8 cellular contexts compared by ENCODE assay signal in genomic region chr15:34336333-34336732, GRCh38. TPM values are rescaled to one million over a fixed set of nuclear protein-coding genes. Genes with fewer than 3 reads are reported as not detected.
A peak's percentile ranks its signal among the peaks of the same experiment; 100 is the strongest.
DNase-seq lines count a peak whose midpoint lies in the region; ATAC-seq, FAIRE-seq and TF ChIP-seq lines count a peak whose summit lies in the region.

No MANE protein-coding gene starts in this region.

- peaks cover 30% of the 10 kb centered on the region for H3K4me1 ChIP-seq in cardiac muscle cell (ENCODE audit: low read depth)
- H3K4me1 ChIP-seq in iPS-20b (ENCODE audit: insufficient read depth, low read length), result no peaks in the 10 kb centered on the region
- H3K4me1 ChIP-seq in tibial artery, result peaks cover 0 to 43% (median 10%) of the 10 kb centered on the region in 4 donors

- H3K36me3 Mint-ChIP-seq in activated B cell treated with CpG ODN at 0.5 μM for 24 hours (ENCODE audit: low read depth), result peaks cover 34% of the 10 kb centered on the region

- H3K9me3 ChIP-seq in cardiac muscle cell (ENCODE audit: low read depth) (no peaks in the 10 kb centered on the region), iPS-20b (ENCODE audit: insufficient read depth, low read depth, low read length) (no peaks in the 10 kb centered on the region), tibial artery (no peaks in the 10 kb centered on the region)

- DNase-seq in cardiac muscle cell (ENCODE audit: low read depth in 1 of 2, low spot score in 1 of 2) (no peak), Right ventricle myocardium superior (no peak), activated B cell treated with CpG ODN at 0.5 μM for 24 hours (no peak), tibial artery (no peak), frontal cortex (ENCODE audit: low spot score in 2 of 2) (no peak), NCI-H2196 treated with DMSO at 0.1 percent for 48 hours (lab: John Stamatoyannopoulos, UW; ENCODE audit: unreplicated experiment) (no peak)

- no peak for FAIRE-seq in frontal cortex (lab: Jason Lieb, UNC)

- H3K4me3 ChIP-seq in cardiac muscle cell (peak overlapping the region; percentile 92), iPS-20b (ENCODE audit: low read length) (peak overlapping the region; percentile 88; the same call in 1 of the 2 replicates), tibial artery (peak overlapping the region; percentile 76 to 93)

- ATAC-seq in Right ventricle myocardium superior (ENCODE audit: poor library complexity), result no peak
- no peak for ATAC-seq in activated B cell treated with CpG ODN at 0.5 μM for 24 hours (ENCODE audit: low read depth)
- no peak for ATAC-seq in GM21717 (IDR thresholded peaks at IDR 0.05; ENCODE audit: unreplicated experiment)

- H3K27me3 ChIP-seq in cardiac muscle cell, result no peaks in the 10 kb centered on the region
- no peaks in the 10 kb centered on the region for H3K27me3 ChIP-seq in iPS-20b (ENCODE audit: insufficient read depth, low read length)
- H3K27me3 ChIP-seq in tibial artery, result no peaks in the 10 kb centered on the region

- intact Hi-C loops in Right ventricle myocardium superior (cut with DNase I) (no loop called here), activated B cell treated with CpG ODN at 0.5 μM for 24 hours (cut with micrococcal nuclease) (loop anchor here (2.0 kb wide), 1 partner anchor 18 kb away; no protein-coding TSS in a partner anchor), tibial artery (cut with DNase I; ENCODE audit: low total_unique reads) (no loop called here)

- CTCF ChIA-PET in activated B cell treated with CpG ODN at 0.5 μM for 24 hours (lab: Charles Lee), result interaction anchor here (0.8 to 2.4 kb wide), 3 partner anchors 11 to 95 kb away, joined by 5 to 6 read pairs (median 5); no protein-coding TSS in a partner anchor

- H3K4me3 Mint-ChIP-seq in activated B cell treated with CpG ODN at 0.5 μM for 24 hours, result peak overlapping the region; percentile 99

- no peak for TF ChIP-seq CTCF in cardiac muscle cell (IDR thresholded peaks at IDR 0.05; ENCODE audit: low read depth, low read length)
- TF ChIP-seq CTCF in activated B cell treated with CpG ODN at 0.5 μM for 24 hours (IDR thresholded peaks at IDR 0.05), result no peak
- no peak for TF ChIP-seq CTCF in tibial artery (IDR thresholded peaks at IDR 0.05)

- peak overlapping the region; percentile 99 for H3K27ac Mint-ChIP-seq in activated B cell treated with CpG ODN at 0.5 μM for 24 hours

- POLR2A ChIA-PET in activated B cell treated with CpG ODN at 0.5 μM for 24 hours (lab: Charles Lee), result interaction anchor here (1.4 to 8.0 kb wide), 6 partner anchors 9 to 247 kb away, joined by 5 to 113 read pairs (median 14); partner anchors contain the start of genes EMC7, GOLGA8B, KATNBL1 and LPCAT4

- H3K27me3 Mint-ChIP-seq in activated B cell treated with CpG ODN at 0.5 μM for 24 hours, result no peaks in the 10 kb centered on the region

- H3K27ac ChIP-seq in cardiac muscle cell, result no peak overlapping the region
- H3K27ac ChIP-seq in iPS-20b (ENCODE audit: low read length), result no peak overlapping the region
- peak overlapping the region; percentile 5 to 82 for H3K27ac ChIP-seq in tibial artery

- H3K36me3 ChIP-seq in cardiac muscle cell (no peaks in the 10 kb centered on the region), iPS-20b (ENCODE audit: insufficient read depth, low read depth, low read length) (peaks cover 27% of the 10 kb centered on the region), tibial artery (peaks cover 0 to 7% (median 0%) of the 10 kb centered on the region in 3 donors)

- no peaks in the 10 kb centered on the region for H3K9me3 Mint-ChIP-seq in activated B cell treated with CpG ODN at 0.5 μM for 24 hours

- no peak overlapping the region for H3K9ac ChIP-seq in iPS-20b (ENCODE audit: low read depth, low read length)

- H3K4me1 Mint-ChIP-seq in activated B cell treated with CpG ODN at 0.5 μM for 24 hours, result peaks cover 69% of the 10 kb centered on the region

RNA-seq across cellular contexts. Expression of gene SLC12A6, which starts 1.2 kb away (rescaled TPM):
- 19.6 and 44.3 TPM in 2 replicates for total RNA-seq in cardiac muscle cell
- polyA plus RNA-seq in cardiac muscle cell, result 12.0 and 24.4 TPM in 2 replicates
- total RNA-seq in Right ventricle myocardium superior, result 24.9 TPM
- total RNA-seq in activated B cell treated with CpG ODN at 0.5 μM for 24 hours, result 61.3 and 74.4 TPM in 2 replicates
- total RNA-seq in frontal cortex, result 26.5 TPM

RNA-seq across cellular contexts. Expression of gene NOP10, which starts 6.6 kb away (rescaled TPM):
- 110 and 143 TPM in 2 replicates for total RNA-seq in cardiac muscle cell
- polyA plus RNA-seq in cardiac muscle cell, result 307 and 366 TPM in 2 replicates
- total RNA-seq in Right ventricle myocardium superior, result 136 TPM
- total RNA-seq in activated B cell treated with CpG ODN at 0.5 μM for 24 hours, result 116 and 130 TPM in 2 replicates
- total RNA-seq in frontal cortex, result 81.9 TPM

RNA-seq across cellular contexts. Expression of gene NUTM1, which starts 6.8 kb away (rescaled TPM):
- total RNA-seq in cardiac muscle cell (0.15 TPM in 1 of 2 replicates, not detected in the other), Right ventricle myocardium superior (not detected), activated B cell treated with CpG ODN at 0.5 μM for 24 hours (not detected in 2 replicates), frontal cortex (under 0.01 TPM)
- 0.32 TPM in 1 of 2 replicates, not detected in the other for polyA plus RNA-seq in cardiac muscle cell

RNA-seq across cellular contexts. Expression of gene LPCAT4, which starts 30.7 kb away (rescaled TPM):
- total RNA-seq in cardiac muscle cell, result 95.6 and 172 TPM in 2 replicates
- 162 and 285 TPM in 2 replicates for polyA plus RNA-seq in cardiac muscle cell
- total RNA-seq in Right ventricle myocardium superior, result 82.4 TPM
- total RNA-seq in activated B cell treated with CpG ODN at 0.5 μM for 24 hours, result 23.8 and 28.8 TPM in 2 replicates
- 10.6 TPM for total RNA-seq in frontal cortex

Comparison
In these comparisons a context has a peak if more than half of its experiments do, and no peak if none do; other contexts are left out.
1. H3K27ac ChIP-seq: peak in tibial artery (2 of 2); none in cardiac muscle cell (single experiment) and iPS-20b (single experiment).
2. Peak in every context shown above with its lines, with median percentiles within 50 percentile points of each other: H3K4me3 ChIP-seq.